In genomic region chr1:16026723-16027484, GRCh38 we compare ENCODE assay signal across 9 cellular contexts. TPM values are rescaled to one million over a fixed set of nuclear protein-coding genes. Genes with fewer than 3 reads are reported as not detected.
DNase-seq lines count a peak whose midpoint lies in the region; ATAC-seq and TF ChIP-seq lines count a peak whose summit lies in the region.
"Had no signal": no experiment of that assay in that cellular context is flagged by ENCODE, and none has a peak within 500 bp of the region (broad histone marks: within the 10 kb centered on the region; RNA-seq: fewer than 3 reads in every experiment).

No MANE protein-coding gene starts in this region.

- H3K4me1 Mint-ChIP-seq in activated T-helper 1 cell treated with anti-CD3 and anti-CD28 coated beads, Interleukin-12 subunit alpha, Interleukin-12 subunit beta, Interleukin-2, Interleukin-4 antibody, amounts not matched to agents 30 ng/mL and 10 ng/mL and 1 ng/mL, durations not matched to agents 14 hours and 24 hours and 36 hours (ENCODE audit: low read depth) = no peaks in the 10 kb centered on the region

- in situ Hi-C loops in HAP-1 (cut with MboI; ENCODE audit: low sequenced_read_pairs) = no loop called here

- H3K4me1 ChIP-seq in HAP-1 = peaks cover 2% of the 10 kb centered on the region; the same call in 1 of the 2 replicates
- peaks cover 0 to 11% (median 8%) of the 10 kb centered on the region in 12 donors for H3K4me1 ChIP-seq in heart left ventricle

- TF ChIP-seq CTCF in WI38 (IDR thresholded peaks at IDR 0.05; ENCODE audit: low read depth, low read length) (no peak), heart left ventricle (IDR thresholded peaks at IDR 0.05) (no peak)

- H3K27ac ChIP-seq in heart left ventricle = no peak overlapping the region

- H3K36me3 ChIP-seq in HAP-1 (replicated peaks) (no peaks in the 10 kb centered on the region), heart left ventricle (no peaks in the 10 kb centered on the region)

- WGBS in heart left ventricle, 4 donors = 18 to 30% (median 22%) methylated on average over 20 to 33 of the region's 33 CpGs

- H3K4me3 Mint-ChIP-seq in activated T-helper 1 cell treated with anti-CD3 and anti-CD28 coated beads, Interleukin-12 subunit alpha, Interleukin-12 subunit beta, Interleukin-2, Interleukin-4 antibody, amounts not matched to agents 30 ng/mL and 10 ng/mL and 1 ng/mL, durations not matched to agents 14 hours and 24 hours and 36 hours = no peak overlapping the region

- TF ChIP-seq POLR2A in heart left ventricle (IDR thresholded peaks at IDR 0.05) = no peak

- no peak overlapping the region for H3K4me3 ChIP-seq in HAP-1
- 0 out of 2 replicates have a peak overlapping the region, but pooled peaks have one; percentile 17 for H3K4me3 ChIP-seq in WI38 (ENCODE audit: low read depth, low read length)
- peak overlapping the region in 7 of 12 donors; percentile 13 to 35 (median 23) for H3K4me3 ChIP-seq in heart left ventricle
- H3K4me3 ChIP-seq: lung had no signal

- H3K27me3 Mint-ChIP-seq in activated T-helper 1 cell treated with anti-CD3 and anti-CD28 coated beads, Interleukin-12 subunit alpha, Interleukin-12 subunit beta, Interleukin-2, Interleukin-4 antibody, amounts not matched to agents 30 ng/mL and 10 ng/mL and 1 ng/mL, durations not matched to agents 14 hours and 24 hours and 36 hours (ENCODE audit: insufficient read depth) = peaks cover 11% of the 10 kb centered on the region

- H3K9me3 ChIP-seq in HAP-1 (no peaks in the 10 kb centered on the region), heart left ventricle (no peaks in the 10 kb centered on the region)

- ATAC-seq in heart left ventricle (peak in 2 of 4 donors; percentile 6 to 30), HG03432 (IDR thresholded peaks at IDR 0.05; ENCODE audit: unreplicated experiment) (no peak), HG03521 (IDR thresholded peaks at IDR 0.05; ENCODE audit: unreplicated experiment) (no peak)

- no peaks in the 10 kb centered on the region for H3K36me3 Mint-ChIP-seq in activated T-helper 1 cell treated with anti-CD3 and anti-CD28 coated beads, Interleukin-12 subunit alpha, Interleukin-12 subunit beta, Interleukin-2, Interleukin-4 antibody, amounts not matched to agents 30 ng/mL and 10 ng/mL and 1 ng/mL, durations not matched to agents 14 hours and 24 hours and 36 hours (ENCODE audit: low read depth)

- intact Hi-C loops in heart left ventricle (cut with DNase I) = no loop called here
- intact Hi-C loops in activated T-helper 1 cell treated with anti-CD3 and anti-CD28 coated beads, Interleukin-12 subunit alpha, Interleukin-12 subunit beta, Interleukin-2, Interleukin-4 antibody, amounts not matched to agents 30 ng/mL and 10 ng/mL and 1 ng/mL, durations not matched to agents 14 hours and 24 hours and 36 hours (cut with micrococcal nuclease) = no loop called here

- H3K27me3 ChIP-seq in HAP-1 (ENCODE audit: low read depth) (peaks cover 7% of the 10 kb centered on the region), heart left ventricle (peaks cover 0 to 10% (median 0%) of the 10 kb centered on the region in 9 donors)

- H3K9me3 Mint-ChIP-seq in activated T-helper 1 cell treated with anti-CD3 and anti-CD28 coated beads, Interleukin-12 subunit alpha, Interleukin-12 subunit beta, Interleukin-2, Interleukin-4 antibody, amounts not matched to agents 30 ng/mL and 10 ng/mL and 1 ng/mL, durations not matched to agents 14 hours and 24 hours and 36 hours = no peaks in the 10 kb centered on the region

- H3K27ac Mint-ChIP-seq in activated T-helper 1 cell treated with anti-CD3 and anti-CD28 coated beads, Interleukin-12 subunit alpha, Interleukin-12 subunit beta, Interleukin-2, Interleukin-4 antibody, amounts not matched to agents 30 ng/mL and 10 ng/mL and 1 ng/mL, durations not matched to agents 14 hours and 24 hours and 36 hours = no peak overlapping the region

- DNase-seq in HAP-1 (ENCODE audit: low spot score in 2 of 2) (peak; percentile 57 to 91), heart left ventricle (no peak), NCI-H2107 (lab: John Stamatoyannopoulos, UW) (no peak)
- DNase-seq in stimulated activated CD4-positive, alpha-beta T cell treated with anti-CD3 and anti-CD28 coated beads, Interleukin-2, amount 100 ng/mL, for 4 hours (ENCODE audit: low read depth) = peak; percentile 45
- no peak for DNase-seq in activated T-helper 1 cell treated with anti-CD3 and anti-CD28 coated beads, Interleukin-12 subunit alpha, Interleukin-12 subunit beta, Interleukin-2, Interleukin-4 antibody, amounts not matched to agents 30 ng/mL and 10 ng/mL and 1 ng/mL, durations not matched to agents 14 hours and 24 hours and 36 hours (ENCODE audit: low spot score)

RNA-seq across cellular contexts. Expression of gene CLCNKA, which starts 5.1 kb away (rescaled TPM):
- total RNA-seq in heart left ventricle = 1 to 10 TPM in 1 of 9 donors, under 1 TPM in 6, not detected in 2; 0.25 to 1.1 (median 0.53) TPM
- under 1 TPM; 0.25 to 0.95 TPM for polyA plus RNA-seq in heart left ventricle
- total RNA-seq in activated T-helper 1 cell treated with anti-CD3 and anti-CD28 coated beads, Interleukin-12 subunit alpha, Interleukin-12 subunit beta, Interleukin-2, Interleukin-4 antibody, amounts not matched to agents 30 ng/mL and 10 ng/mL and 1 ng/mL, durations not matched to agents 14 hours and 24 hours and 36 hours = not detected in 2 replicates

RNA-seq across cellular contexts. Expression of gene HSPB7, which starts 9.1 kb away (rescaled TPM):
- over 10,000 TPM in 1 of 9 donors, 1,000 to 10,000 TPM in 8; 2,598 to 10,910 (median 4,655) TPM for total RNA-seq in heart left ventricle
- 1,000 to 10,000 TPM; 7,048 to 8,299 TPM for polyA plus RNA-seq in heart left ventricle
- total RNA-seq in activated T-helper 1 cell treated with anti-CD3 and anti-CD28 coated beads, Interleukin-12 subunit alpha, Interleukin-12 subunit beta, Interleukin-2, Interleukin-4 antibody, amounts not matched to agents 30 ng/mL and 10 ng/mL and 1 ng/mL, durations not matched to agents 14 hours and 24 hours and 36 hours = not detected in 2 replicates

RNA-seq across cellular contexts. Expression of gene CLCNKB, which starts 16.7 kb away (rescaled TPM):
- 1 to 10 TPM in 8 of 9 donors, under 1 TPM in 1; 0.51 to 2.7 (median 1.8) TPM for total RNA-seq in heart left ventricle
- polyA plus RNA-seq in heart left ventricle = 1 to 10 TPM in 1 of 2 donors, under 1 TPM in 1; 0.50 to 1.5 TPM
- total RNA-seq in activated T-helper 1 cell treated with anti-CD3 and anti-CD28 coated beads, Interleukin-12 subunit alpha, Interleukin-12 subunit beta, Interleukin-2, Interleukin-4 antibody, amounts not matched to agents 30 ng/mL and 10 ng/mL and 1 ng/mL, durations not matched to agents 14 hours and 24 hours and 36 hours = not detected in 2 replicates

RNA-seq across cellular contexts. Expression of gene SRARP, which starts 22.9 kb away (rescaled TPM):
- 1 to 10 TPM in 1 of 9 donors, under 1 TPM in 7, not detected in 1; 0.08 to 1.7 (median 0.21) TPM for total RNA-seq in heart left ventricle
- polyA plus RNA-seq in heart left ventricle = 1 to 10 TPM in 1 of 2 donors, under 1 TPM in 1; 0.32 to 1.1 TPM
- not detected in 2 replicates for total RNA-seq in activated T-helper 1 cell treated with anti-CD3 and anti-CD28 coated beads, Interleukin-12 subunit alpha, Interleukin-12 subunit beta, Interleukin-2, Interleukin-4 antibody, amounts not matched to agents 30 ng/mL and 10 ng/mL and 1 ng/mL, durations not matched to agents 14 hours and 24 hours and 36 hours
- total RNA-seq: lung had no signal

RNA-seq across cellular contexts. Expression of gene FAM131C, which starts 46.5 kb away (rescaled TPM):
- 10 to 100 TPM in 1 of 9 donors, 1 to 10 TPM in 8; 1.2 to 17.8 (median 3.4) TPM for total RNA-seq in heart left ventricle
- 1 to 10 TPM; 1.1 to 9.3 TPM for polyA plus RNA-seq in heart left ventricle
- 0.56 and 0.57 TPM in 2 replicates for total RNA-seq in activated T-helper 1 cell treated with anti-CD3 and anti-CD28 coated beads, Interleukin-12 subunit alpha, Interleukin-12 subunit beta, Interleukin-2, Interleukin-4 antibody, amounts not matched to agents 30 ng/mL and 10 ng/mL and 1 ng/mL, durations not matched to agents 14 hours and 24 hours and 36 hours
- total RNA-seq: lung had no signal
- polyA plus RNA-seq: lung had no signal

Comparison
In these comparisons a context has a peak if more than half of its experiments do, and no peak if none do; other contexts are left out.
1. DNase-seq: peak in HAP-1 (2 of 2) and stimulated activated CD4-positive, alpha-beta T cell treated with anti-CD3 and anti-CD28 coated beads, Interleukin-2, amount 100 ng/mL, for 4 hours (single experiment); none in heart left ventricle (0 of 5), activated T-helper 1 cell treated with anti-CD3 and anti-CD28 coated beads, Interleukin-12 subunit alpha, Interleukin-12 subunit beta, Interleukin-2, Interleukin-4 antibody, amounts not matched to agents 30 ng/mL and 10 ng/mL and 1 ng/mL, durations not matched to agents 14 hours and 24 hours and 36 hours (single experiment) and NCI-H2107 (single experiment).
2. RNA of gene HSPB7, which starts 9.1 kb away (total RNA-seq): 2,598 to 10,910 TPM in heart left ventricle; not detected in activated T-helper 1 cell treated with anti-CD3 and anti-CD28 coated beads, Interleukin-12 subunit alpha, Interleukin-12 subunit beta, Interleukin-2, Interleukin-4 antibody, amounts not matched to agents 30 ng/mL and 10 ng/mL and 1 ng/mL, durations not matched to agents 14 hours and 24 hours and 36 hours; every median in the first group is over 1,000 times any median in the second.